ENCODE assay signal across 24 cellular contexts in the genomic region with DNA sequence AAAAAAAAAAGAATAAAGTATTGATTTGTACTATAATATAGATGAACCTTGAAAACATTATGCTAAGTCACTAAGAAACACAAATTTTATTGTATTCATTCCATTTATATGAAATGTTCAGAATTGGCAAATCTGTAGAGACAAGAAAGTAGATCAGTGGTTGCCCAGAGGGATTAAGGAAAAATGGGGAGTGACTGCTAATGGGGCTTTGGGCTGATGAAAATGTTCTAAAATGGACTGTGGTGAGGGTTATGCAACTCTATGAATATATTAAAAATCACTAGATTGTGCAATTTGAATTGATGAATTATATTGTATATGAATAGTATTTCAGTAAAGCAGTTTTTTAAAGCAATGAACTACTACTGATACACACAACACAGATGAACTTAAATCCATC.
"Had no signal": no experiment of that assay in that cellular context is flagged by ENCODE, and none has a peak within 500 bp of the region (broad histone marks: within the 10 kb centered on the region; RNA-seq: fewer than 3 reads in every experiment).

No MANE protein-coding gene starts in this region.

- H3K4me1 ChIP-seq: SJSA1 had no signal

- DNase-seq: Kasumi-1, NCI-H1092, NCI-H1105 treated with DMSO at 0.1 percent for 48 hours, NCI-H1417 treated with DMSO at 0.1 percent for 48 hours, NCI-H146, NCI-H1694 treated with DMSO at 0.1 percent for 48 hours, NCI-H1930, NCI-H2081, NCI-H2107, NCI-H226, NCI-H446, NCI-H510A, NCI-H524 treated with DMSO at 0.1 percent for 48 hours, NCI-H69, NCI-H774, Right ventricle myocardium superior, RPMI8226, SIG-M5 had no signal

- FAIRE-seq: HepG2, K562, RCC 7860 had no signal

- ATAC-seq: HepG2, K562 had no signal

- H3K9me3 ChIP-seq: SJSA1 had no signal

- H3K27me3 ChIP-seq: SJSA1 had no signal

- H3K4me2 ChIP-seq: KMS-11 had no signal

- H3K4me3 ChIP-seq: K562, SJSA1, SK-N-MC had no signal

- H3K27ac ChIP-seq: KMS-11, SJSA1, SK-N-MC had no signal

- H3K9ac ChIP-seq: KMS-11 had no signal
